In the genomic region with DNA sequence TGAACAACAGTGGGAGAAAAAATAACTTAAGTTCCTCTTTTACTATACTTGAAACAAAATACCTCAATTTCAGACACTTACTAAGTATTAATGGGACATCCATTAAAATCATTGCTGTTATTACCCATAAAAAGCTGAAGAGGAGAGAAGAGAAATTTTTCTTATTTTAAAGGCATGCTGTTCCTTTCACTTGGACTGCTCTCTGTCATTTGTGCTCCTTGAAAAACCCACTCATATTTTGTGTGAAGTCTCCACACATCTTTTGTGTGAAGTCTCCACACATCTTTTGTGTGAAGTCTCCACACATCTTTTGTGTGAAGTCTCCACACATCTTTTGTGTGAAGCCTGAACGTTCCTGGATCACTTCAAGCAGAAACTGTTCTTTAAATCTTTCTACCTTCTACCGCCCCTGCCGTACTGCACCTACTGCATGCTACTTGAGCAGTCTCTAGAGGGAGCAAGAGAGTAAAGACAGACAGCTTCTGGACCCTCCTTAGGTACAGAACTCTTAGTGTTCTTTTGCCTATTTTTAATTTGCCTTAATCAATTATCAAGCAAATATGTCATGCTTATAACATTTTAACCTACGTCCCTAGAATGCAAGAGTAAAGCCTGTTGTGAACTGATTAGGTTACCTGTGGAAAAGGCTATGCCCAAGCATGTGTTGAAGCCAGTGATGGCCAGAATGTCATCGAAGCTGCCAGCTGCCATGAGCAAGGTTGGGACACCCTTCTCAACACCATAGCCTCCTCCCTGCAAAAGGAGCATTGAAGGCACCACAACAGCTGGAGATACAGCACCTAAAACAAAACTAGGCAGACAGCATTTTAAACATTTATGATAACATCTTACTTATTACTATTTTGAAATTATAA, we compare ENCODE assay signal across 9 cellular contexts. TPM values are rescaled to one million over a fixed set of nuclear protein-coding genes. Genes with fewer than 3 reads are reported as not detected.
DNase-seq lines count a peak whose midpoint lies in the region; ATAC-seq and TF ChIP-seq lines count a peak whose summit lies in the region.
"Had no signal": no experiment of that assay in that cellular context is flagged by ENCODE, and none has a peak within 500 bp of the region (broad histone marks: within the 10 kb centered on the region; RNA-seq: fewer than 3 reads in every experiment).

No MANE protein-coding gene starts in this region.

- no peak overlapping the region for H3K27ac ChIP-seq in RWPE1

- no peaks in the 10 kb centered on the region for H3K4me1 Mint-ChIP-seq in immature natural killer cell

- CTCF ChIA-PET in RWPE1 (lab: Yijun Ruan, JAX) = interaction anchor here (0.6 to 1.0 kb wide), 6 partner anchors 15 to 593 kb away, joined by 3 to 4 read pairs (median 3); no protein-coding TSS in a partner anchor

- ATAC-seq in GM19397 (IDR thresholded peaks at IDR 0.05; ENCODE audit: unreplicated experiment) (peak; percentile 80), HG03354 (IDR thresholded peaks at IDR 0.05; ENCODE audit: poor library complexity, severe bottlenecking, unreplicated experiment) (peak; percentile 96)

- H3K4me3 Mint-ChIP-seq in immature natural killer cell = no peak overlapping the region
- H3K4me3 Mint-ChIP-seq: dendritic cell treated with granulocyte-macrophage colony-stimulating factor and Interleukin-4, amounts not matched to agents 40 ng/mL and 50 ng/mL, for 4 days had no signal

- no peaks in the 10 kb centered on the region for H3K9me3 Mint-ChIP-seq in immature natural killer cell
- H3K9me3 Mint-ChIP-seq: dendritic cell treated with granulocyte-macrophage colony-stimulating factor and Interleukin-4, amounts not matched to agents 40 ng/mL and 50 ng/mL, for 4 days had no signal

- in situ Hi-C loops in astrocyte of the cerebellum (cut with HindIII; ENCODE audit: low sequenced_read_pairs) = no loop called here

- H3K4me3 ChIP-seq in astrocyte of the cerebellum (ENCODE audit: low read depth, low read length) = no peak overlapping the region

- TF ChIP-seq CTCF in RWPE1 (conservative IDR thresholded peaks at IDR 0.05; ENCODE audit: low read depth) (peak; percentile 70), astrocyte of the cerebellum (IDR thresholded peaks at IDR 0.05; ENCODE audit: low read depth, low read length, missing control alignments) (peak; percentile 87)

- no peak overlapping the region for H3K27ac Mint-ChIP-seq in immature natural killer cell
- H3K27ac Mint-ChIP-seq: dendritic cell treated with granulocyte-macrophage colony-stimulating factor and Interleukin-4, amounts not matched to agents 40 ng/mL and 50 ng/mL, for 4 days had no signal

- H3K36me3 Mint-ChIP-seq in immature natural killer cell = peaks cover 4 to 18% (median 9%) of the 10 kb centered on the region in 3 donors

- POLR2A ChIA-PET in RWPE1 (lab: Yijun Ruan, JAX; ENCODE audit: low non-redundant PET) = no interaction called here

- DNase-seq in EL (peak; percentile 42), RWPE1 (ENCODE audit: low spot score) (peak; percentile 32), astrocyte of the cerebellum (ENCODE audit: low read depth) (peak; percentile 34), immature natural killer cell (peak; percentile 39 to 47 (median 46)), NCI-H187 treated with DMSO at 0.1 percent for 48 hours (lab: John Stamatoyannopoulos, UW) (no peak)
- DNase-seq in stimulated activated CD4-positive, alpha-beta T cell treated with anti-CD3 and anti-CD28 coated beads, Interleukin-4, amount 100 ng/mL, for 1 hour = peak; percentile 9

- H3K27me3 Mint-ChIP-seq in immature natural killer cell (ENCODE audit: low read depth in 3 of 3) = peaks cover 0 to 2% (median 0%) of the 10 kb centered on the region in 3 donors
- H3K27me3 Mint-ChIP-seq: dendritic cell treated with granulocyte-macrophage colony-stimulating factor and Interleukin-4, amounts not matched to agents 40 ng/mL and 50 ng/mL, for 4 days had no signal

RNA-seq across cellular contexts. Expression of a gene that starts 27.1 kb away (rescaled TPM):
- 1 to 10 TPM in 2 of 3 donors, not detected in 1; 1.8 to 3.2 TPM for polyA plus RNA-seq in immature natural killer cell

RNA-seq across cellular contexts. Expression of a gene that starts 29.9 kb away (rescaled TPM):
- polyA plus RNA-seq in immature natural killer cell = 10 to 100 TPM in 1 of 3 donors, 1 to 10 TPM in 2; 8.9 to 15.7 (median 9.8) TPM

RNA-seq across cellular contexts. Expression of a gene that starts 53.0 kb away (rescaled TPM):
- 10 to 100 TPM; 31.0 to 37.1 (median 36.4) TPM for polyA plus RNA-seq in immature natural killer cell
